Comparison of ENCODE assay signal across 19 cellular contexts in genomic region chr7:133504825-133505224, GRCh38.
DNase-seq lines count a peak whose midpoint lies in the region; TF ChIP-seq lines count a peak whose summit lies in the region.
"Had no signal": no experiment of that assay in that cellular context is flagged by ENCODE, and none has a peak within 500 bp of the region (broad histone marks: within the 10 kb centered on the region; RNA-seq: fewer than 3 reads in every experiment).

No MANE protein-coding gene starts in this region.

- no peaks in the 10 kb centered on the region for H3K27me3 Mint-ChIP-seq in chondrocyte (ENCODE audit: low read depth)
- H3K27me3 Mint-ChIP-seq: CD8-positive, alpha-beta memory T cell had no signal

- peaks cover 24% of the 10 kb centered on the region for H3K4me1 Mint-ChIP-seq in chondrocyte (ENCODE audit: low read depth)

- no peak overlapping the region for H3K4me3 ChIP-seq in adrenal gland
- H3K4me3 ChIP-seq: BLaER1, MG63 had no signal

- no peaks in the 10 kb centered on the region for H3K36me3 Mint-ChIP-seq in chondrocyte (ENCODE audit: low read depth)

- no peaks in the 10 kb centered on the region for H3K36me3 ChIP-seq in adrenal gland (replicated peaks in 1 of 2)
- H3K36me3 ChIP-seq: BLaER1, MG63 had no signal

- 77 to 89% (median 79%) methylated on average over 3 of the region's 3 CpGs for WGBS in adrenal gland, 4 donors

- DNase-seq in EH (ENCODE audit: low read depth) (peak; percentile 37), M059J (ENCODE audit: low read depth) (peak; percentile 50), astrocyte of the hippocampus (ENCODE audit: low read depth, low spot score) (peak; percentile 23), iris pigment epithelial cell (ENCODE audit: low read depth) (peak; percentile 69), DMS53 (lab: John Stamatoyannopoulos, UW) (no peak), adrenal gland (no peak), chondrocyte (ENCODE audit: low spot score) (no peak)
- no peak for DNase-seq in activated CD4-positive, alpha-beta T cell treated with anti-CD3 and anti-CD28 coated beads for 48 hours
- DNase-seq: 8988T; CD8-positive, alpha-beta memory T cell; KBM-7; MG63; NCI-H1105; NCI-H187 treated with DMSO at 0.1 percent for 48 hours; NCI-H2171 treated with DMSO at 0.1 percent for 48 hours; NCI-H524; RPMI8226; SW 1271 had no signal

- H3K9me3 Mint-ChIP-seq in chondrocyte (ENCODE audit: low read depth) = no peaks in the 10 kb centered on the region

- no peaks in the 10 kb centered on the region for H3K27me3 ChIP-seq in adrenal gland
- H3K27me3 ChIP-seq: BLaER1, MG63 had no signal

- H3K27ac Mint-ChIP-seq in chondrocyte (ENCODE audit: unreplicated experiment) = no peak overlapping the region
- H3K27ac Mint-ChIP-seq: CD8-positive, alpha-beta memory T cell had no signal

- no peak overlapping the region for H3K27ac ChIP-seq in adrenal gland
- H3K27ac ChIP-seq: BLaER1 had no signal

- no peaks in the 10 kb centered on the region for H3K9me3 ChIP-seq in adrenal gland (replicated peaks in 1 of 3)
- H3K9me3 ChIP-seq: BLaER1, MG63 had no signal

- peaks cover 3 to 16% of the 10 kb centered on the region in 2 donors for H3K4me1 ChIP-seq in adrenal gland (replicated peaks in 1 of 2)
- H3K4me1 ChIP-seq: BLaER1 had no signal

- TF ChIP-seq CTCF in adrenal gland (IDR thresholded peaks at IDR 0.05) = no peak
- no peak for TF ChIP-seq CTCF in chondrocyte (IDR thresholded peaks at IDR 0.05)

- TF ChIP-seq POLR2A in adrenal gland (IDR thresholded peaks at IDR 0.05) = no peak

- H3K4me3 Mint-ChIP-seq in chondrocyte (ENCODE audit: unreplicated experiment) = no peak overlapping the region
- H3K4me3 Mint-ChIP-seq: CD8-positive, alpha-beta memory T cell had no signal

- intact Hi-C loops in adrenal gland (cut with DNase I) = no loop called here

Comparison
In these comparisons a context has a peak if more than half of its experiments do, and no peak if none do; other contexts are left out.
1. DNase-seq: peak in EH (single experiment), M059J (single experiment), astrocyte of the hippocampus (single experiment) and iris pigment epithelial cell (single experiment); none in DMS53 (single experiment), activated CD4-positive, alpha-beta T cell treated with anti-CD3 and anti-CD28 coated beads for 48 hours (single experiment), adrenal gland (0 of 7) and chondrocyte (single experiment).